In genomic region chr6:89270951-89271721, GRCh38 we compare ENCODE assay signal across 11 cellular contexts. TPM values are rescaled to one million over a fixed set of nuclear protein-coding genes. Genes with fewer than 3 reads are reported as not detected.
DNase-seq lines count a peak whose midpoint lies in the region; ATAC-seq lines count a peak whose summit lies in the region.
"Had no signal": no experiment of that assay in that cellular context is flagged by ENCODE, and none has a peak within 500 bp of the region (broad histone marks: within the 10 kb centered on the region; RNA-seq: fewer than 3 reads in every experiment).

No MANE protein-coding gene starts in this region.

- intact Hi-C loops in naive thymus-derived CD4-positive, alpha-beta T cell (cut with micrococcal nuclease), result no loop called here

- DNase-seq in MV-4-11 (lab: John Stamatoyannopoulos, UW) (peak; percentile 74), activated gamma-delta T cell treated with Interleukin-2 at 50 U/mL for 16 hours (no peak), SW480 (ENCODE audit: low spot score) (no peak), dermis blood vessel endothelial cell (no peak), SK-N-DZ (ENCODE audit: low spot score) (no peak)
- no peak for DNase-seq in naive thymus-derived CD4-positive, alpha-beta T cell
- DNase-seq: activated CD4-positive, alpha-beta T cell treated with anti-CD3 and anti-CD28 coated beads, Interleukin-2, amount 50 U/mL, for 1 hour had no signal

- H3K27ac Mint-ChIP-seq in naive thymus-derived CD4-positive, alpha-beta T cell, result no peak overlapping the region

- no peaks in the 10 kb centered on the region for H3K27me3 ChIP-seq in naive thymus-derived CD4-positive, alpha-beta T cell (ENCODE audit: control insufficient read depth in 2 of 2, insufficient read depth in 2 of 2, low read length in 2 of 2)

- H3K4me3 Mint-ChIP-seq in naive thymus-derived CD4-positive, alpha-beta T cell, result no peak overlapping the region

- peaks cover 0 to 5% (median 0%) of the 10 kb centered on the region in 5 donors for H3K27me3 Mint-ChIP-seq in naive thymus-derived CD4-positive, alpha-beta T cell

- CTCF ChIA-PET in naive thymus-derived CD4-positive, alpha-beta T cell (lab: Charles Lee), result no interaction called here

- H3K4me1 ChIP-seq in naive thymus-derived CD4-positive, alpha-beta T cell (ENCODE audit: control insufficient read depth in 2 of 2, insufficient read depth in 2 of 2, low read length in 2 of 2), result no peaks in the 10 kb centered on the region

- H3K4me3 ChIP-seq in naive thymus-derived CD4-positive, alpha-beta T cell (ENCODE audit: low read length), result no peak overlapping the region

- no peak overlapping the region for H3K27ac ChIP-seq in naive thymus-derived CD4-positive, alpha-beta T cell (ENCODE audit: low read depth, low read length)

- peaks cover 0 to 7% (median 4%) of the 10 kb centered on the region in 7 donors for H3K4me1 Mint-ChIP-seq in naive thymus-derived CD4-positive, alpha-beta T cell

- H3K36me3 ChIP-seq in naive thymus-derived CD4-positive, alpha-beta T cell (ENCODE audit: control insufficient read depth in 2 of 3, insufficient read depth in 3 of 3, low read length in 3 of 3), result no peaks in the 10 kb centered on the region

- H3K36me3 Mint-ChIP-seq in naive thymus-derived CD4-positive, alpha-beta T cell, result no peaks in the 10 kb centered on the region

- ATAC-seq in GM19023 (IDR thresholded peaks at IDR 0.05; ENCODE audit: unreplicated experiment) (peak; percentile 45), HG02588 (IDR thresholded peaks at IDR 0.05; ENCODE audit: unreplicated experiment) (peak; percentile 48)
- ATAC-seq in naive thymus-derived CD4-positive, alpha-beta T cell, result peak; percentile 44

- H3K9me3 Mint-ChIP-seq in naive thymus-derived CD4-positive, alpha-beta T cell, result no peaks in the 10 kb centered on the region

- no peaks in the 10 kb centered on the region for H3K9me3 ChIP-seq in naive thymus-derived CD4-positive, alpha-beta T cell (ENCODE audit: control insufficient read depth in 2 of 3, low read length in 3 of 3)

- POLR2A ChIA-PET in naive thymus-derived CD4-positive, alpha-beta T cell (lab: Charles Lee), result no interaction called here

RNA-seq across cellular contexts. Expression of gene GABRR2, which starts 44.0 kb away (rescaled TPM):
- total RNA-seq in naive thymus-derived CD4-positive, alpha-beta T cell, result 1 to 10 TPM in 3 of 5 experiments, under 1 TPM in 2; 0.40 to 1.9 (median 1.5) TPM
- polyA plus RNA-seq in naive thymus-derived CD4-positive, alpha-beta T cell, result not detected
- 0.14 and 0.51 TPM in 2 replicates for total RNA-seq in dermis blood vessel endothelial cell
- not detected in 2 replicates for polyA plus RNA-seq in SK-N-DZ (2014; cell fraction: cytosol; rRNA removed)
- 0.19 and 0.57 TPM in 2 replicates for polyA plus RNA-seq in SK-N-DZ (2014; cell fraction: nucleus; rRNA removed)
- total RNA-seq: Daoy had no signal

RNA-seq across cellular contexts. Expression of gene GABRR1, which starts 54.0 kb away (rescaled TPM):
- total RNA-seq in naive thymus-derived CD4-positive, alpha-beta T cell, result not detected
- not detected for polyA plus RNA-seq in naive thymus-derived CD4-positive, alpha-beta T cell
- total RNA-seq in dermis blood vessel endothelial cell, result not detected in 2 replicates
- not detected in 2 replicates for polyA plus RNA-seq in SK-N-DZ (2014; cell fraction: cytosol; rRNA removed)
- polyA plus RNA-seq in SK-N-DZ (2014; cell fraction: nucleus; rRNA removed), result not detected in 2 replicates
- total RNA-seq: Daoy, H4 had no signal
